ENCODE assay signal across 8 cellular contexts in genomic region chr1:160284782-160285344, GRCh38. TPM values are rescaled to one million over a fixed set of nuclear protein-coding genes. Genes with fewer than 3 reads are reported as not detected.
DNase-seq lines count a peak whose midpoint lies in the region; ATAC-seq and TF ChIP-seq lines count a peak whose summit lies in the region.

A gene with protein sequence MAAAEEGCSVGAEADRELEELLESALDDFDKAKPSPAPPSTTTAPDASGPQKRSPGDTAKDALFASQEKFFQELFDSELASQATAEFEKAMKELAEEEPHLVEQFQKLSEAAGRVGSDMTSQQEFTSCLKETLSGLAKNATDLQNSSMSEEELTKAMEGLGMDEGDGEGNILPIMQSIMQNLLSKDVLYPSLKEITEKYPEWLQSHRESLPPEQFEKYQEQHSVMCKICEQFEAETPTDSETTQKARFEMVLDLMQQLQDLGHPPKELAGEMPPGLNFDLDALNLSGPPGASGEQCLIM (minus strand): TSS chr1:160285133. CDS start chr1:160285124, 9 bp downstream.

- 0% methylated on average over 27 of the region's 27 CpGs for WGBS in heart right ventricle, 2 donors

- no peaks in the 10 kb centered on the region for H3K9me3 Mint-ChIP-seq in T-helper 1 cell treated with Interleukin-12 subunit alpha and Interleukin-12 subunit beta and Interleukin-4 antibody, amounts not matched to agents 30 μg/mL and 1 μg/mL, for 36 hours

- TF ChIP-seq CTCF in GM13977 (IDR thresholded peaks at IDR 0.05; ENCODE audit: extremely low read depth, insufficient read depth, missing control alignments) (no peak), heart right ventricle (IDR thresholded peaks at IDR 0.05) (peak in 1 of 9 donors; percentile 14), upper lobe of right lung (IDR thresholded peaks at IDR 0.05) (no peak)

- H3K4me1 ChIP-seq in heart right ventricle (peaks cover 9 to 28% (median 20%) of the 10 kb centered on the region in 9 donors), upper lobe of right lung (peaks cover 16% of the 10 kb centered on the region)

- H3K27me3 Mint-ChIP-seq in T-helper 1 cell treated with Interleukin-12 subunit alpha and Interleukin-12 subunit beta and Interleukin-4 antibody, amounts not matched to agents 30 μg/mL and 1 μg/mL, for 36 hours (ENCODE audit: low read depth), result no peaks in the 10 kb centered on the region

- ATAC-seq in HG02884 (IDR thresholded peaks at IDR 0.05; ENCODE audit: unreplicated experiment) (peak; percentile 97), heart right ventricle (peak; percentile 98 to 100 (median 100)), upper lobe of right lung (peak; percentile 100)

- intact Hi-C loops in heart right ventricle (cut with DNase I) (loop anchor here in 1 of 10 donors (2.0 kb wide), 1 partner anchor 176 kb away; no protein-coding TSS in a partner anchor), posterior vena cava (cut with DNase I) (no loop called here), upper lobe of right lung (cut with DNase I) (no loop called here)

- H3K4me1 Mint-ChIP-seq in T-helper 1 cell treated with Interleukin-12 subunit alpha and Interleukin-12 subunit beta and Interleukin-4 antibody, amounts not matched to agents 30 μg/mL and 1 μg/mL, for 36 hours (ENCODE audit: low read depth), result peaks cover 22% of the 10 kb centered on the region

- peaks cover 0 to 56% (median 41%) of the 10 kb centered on the region in 9 donors for H3K36me3 ChIP-seq in heart right ventricle
- peaks cover 48% of the 10 kb centered on the region for H3K36me3 ChIP-seq in upper lobe of right lung

- H3K27ac ChIP-seq in heart right ventricle (peak within 1 kb of the TSS; percentile 30 to 92 (median 82)), upper lobe of right lung (peak within 1 kb of the TSS; percentile 89)

- H3K27me3 ChIP-seq in heart right ventricle (no peaks in the 10 kb centered on the region), upper lobe of right lung (no peaks in the 10 kb centered on the region)

- H3K9me3 ChIP-seq in heart right ventricle, result no peaks in the 10 kb centered on the region
- no peaks in the 10 kb centered on the region for H3K9me3 ChIP-seq in upper lobe of right lung

- H3K4me3 ChIP-seq in heart right ventricle, result peak within 1 kb of the TSS; percentile 68 to 98 (median 80)
- peak within 1 kb of the TSS; percentile 82 for H3K4me3 ChIP-seq in upper lobe of right lung

- peak within 1 kb of the TSS; percentile 99 for H3K4me3 Mint-ChIP-seq in T-helper 1 cell treated with Interleukin-12 subunit alpha and Interleukin-12 subunit beta and Interleukin-4 antibody, amounts not matched to agents 30 μg/mL and 1 μg/mL, for 36 hours

- in situ Hi-C loops in GM13977 (cut with MboI; ENCODE audit: low pct_unique_long_range_greater_than_20kb, low sequenced_read_pairs, unreplicated experiment), result no loop called here

- peak within 1 kb of the TSS; percentile 96 for H3K27ac Mint-ChIP-seq in T-helper 1 cell treated with Interleukin-12 subunit alpha and Interleukin-12 subunit beta and Interleukin-4 antibody, amounts not matched to agents 30 μg/mL and 1 μg/mL, for 36 hours

- H3K36me3 Mint-ChIP-seq in T-helper 1 cell treated with Interleukin-12 subunit alpha and Interleukin-12 subunit beta and Interleukin-4 antibody, amounts not matched to agents 30 μg/mL and 1 μg/mL, for 36 hours (ENCODE audit: low read depth), result peaks cover 28% of the 10 kb centered on the region

- DNase-seq in GM13977 (ENCODE audit: low spot score) (peak; percentile 92), NCI-H1694 (lab: John Stamatoyannopoulos, UW) (peak; percentile 86), amniotic stem cell (lab: John Stamatoyannopoulos, UW) (peak; percentile 87), heart right ventricle (peak; percentile 93 to 94), posterior vena cava (ENCODE audit: low spot score) (peak; percentile 97), upper lobe of right lung (peak; percentile 96)

RNA-seq across cellular contexts. Expression of the gene that starts here (rescaled TPM):
- total RNA-seq in heart right ventricle (100 to 1,000 TPM in 1 of 10 donors, 10 to 100 TPM in 9; 72.9 to 100 (median 94.1) TPM), posterior vena cava (10 to 100 TPM; 54.0 to 60.0 TPM), upper lobe of right lung (64.2 TPM)
- polyA plus RNA-seq in heart right ventricle, result 10 to 100 TPM; 11.9 to 25.2 TPM

Comparison
In these comparisons a context has a peak if more than half of its experiments do, and no peak if none do; other contexts are left out.
1. Peak in every context shown above with its lines: DNase-seq, ATAC-seq, H3K4me3 ChIP-seq and H3K27ac ChIP-seq.